In genomic region chr3:10389995-10390394, GRCh38 we compare ENCODE assay signal across 10 cellular contexts.
DNase-seq lines count a peak whose midpoint lies in the region; ATAC-seq and TF ChIP-seq lines count a peak whose summit lies in the region.
"Had no signal": no experiment of that assay in that cellular context is flagged by ENCODE, and none has a peak within 500 bp of the region (broad histone marks: within the 10 kb centered on the region; RNA-seq: fewer than 3 reads in every experiment).

No MANE protein-coding gene starts in this region.

- DNase-seq in endothelial cell (ENCODE audit: low spot score) (no peak), NK-92 (lab: John Stamatoyannopoulos, UW; ENCODE audit: unreplicated experiment) (no peak), NCI-H82 treated with DMSO at 0.1 percent for 48 hours (lab: John Stamatoyannopoulos, UW; ENCODE audit: unreplicated experiment) (no peak)
- DNase-seq in activated naive CD4-positive, alpha-beta T cell treated with anti-CD3 and anti-CD28 coated beads, Interleukin-2, amount 50 U/mL, for 72 hours (ENCODE audit: low spot score in 2 of 2), result no peak
- DNase-seq: foreskin fibroblast, NCI-H1930 had no signal

- TF ChIP-seq CTCF in endothelial cell (IDR thresholded peaks at IDR 0.05; ENCODE audit: unreplicated experiment), result no peak

- no peaks in the 10 kb centered on the region for H3K4me1 Mint-ChIP-seq in endothelial cell (ENCODE audit: unreplicated experiment)
- peaks cover under 1% of the 10 kb centered on the region for H3K4me1 Mint-ChIP-seq in activated T-helper 17 cell treated with anti-CD3 and anti-CD28 coated beads, Interleukin-2, amount 50 U/mL, for 72 hours

- peaks cover 13% of the 10 kb centered on the region for H3K27me3 Mint-ChIP-seq in endothelial cell (ENCODE audit: unreplicated experiment)
- no peaks in the 10 kb centered on the region for H3K27me3 Mint-ChIP-seq in activated T-helper 17 cell treated with anti-CD3 and anti-CD28 coated beads, Interleukin-2, amount 50 U/mL, for 72 hours

- H3K4me3 Mint-ChIP-seq in endothelial cell (ENCODE audit: unreplicated experiment), result peak overlapping the region; percentile 18
- no peak overlapping the region for H3K4me3 Mint-ChIP-seq in activated T-helper 17 cell treated with anti-CD3 and anti-CD28 coated beads, Interleukin-2, amount 50 U/mL, for 72 hours

- peaks cover 17% of the 10 kb centered on the region for H3K9me3 Mint-ChIP-seq in endothelial cell (ENCODE audit: unreplicated experiment)
- peaks cover 0 to 3% of the 10 kb centered on the region in 2 donors for H3K9me3 Mint-ChIP-seq in activated naive CD4-positive, alpha-beta T cell treated with anti-CD3 and anti-CD28 coated beads, Interleukin-2, amount 50 U/mL, for 72 hours
- H3K9me3 Mint-ChIP-seq in activated T-helper 17 cell treated with anti-CD3 and anti-CD28 coated beads, Interleukin-2, amount 50 U/mL, for 72 hours, result no peaks in the 10 kb centered on the region

- no peak overlapping the region for H3K27ac Mint-ChIP-seq in endothelial cell (ENCODE audit: unreplicated experiment)
- no peak overlapping the region for H3K27ac Mint-ChIP-seq in activated naive CD4-positive, alpha-beta T cell treated with anti-CD3 and anti-CD28 coated beads, Interleukin-2, amount 50 U/mL, for 72 hours
- no peak overlapping the region for H3K27ac Mint-ChIP-seq in activated T-helper 17 cell treated with anti-CD3 and anti-CD28 coated beads, Interleukin-2, amount 50 U/mL, for 72 hours

- peaks cover 29% of the 10 kb centered on the region for H3K36me3 Mint-ChIP-seq in endothelial cell (ENCODE audit: low read depth, unreplicated experiment)
- peaks cover 0 to 7% of the 10 kb centered on the region in 2 donors for H3K36me3 Mint-ChIP-seq in activated naive CD4-positive, alpha-beta T cell treated with anti-CD3 and anti-CD28 coated beads, Interleukin-2, amount 50 U/mL, for 72 hours
- no peaks in the 10 kb centered on the region for H3K36me3 Mint-ChIP-seq in activated T-helper 17 cell treated with anti-CD3 and anti-CD28 coated beads, Interleukin-2, amount 50 U/mL, for 72 hours (ENCODE audit: low read depth)

- ATAC-seq in GM18499 (IDR thresholded peaks at IDR 0.05; ENCODE audit: insufficient read depth, unreplicated experiment) (peak; percentile 65), GM21576 (IDR thresholded peaks at IDR 0.05; ENCODE audit: unreplicated experiment) (peak; percentile 79), HG03565 (IDR thresholded peaks at IDR 0.05; ENCODE audit: unreplicated experiment) (peak; percentile 83)
- no peak for ATAC-seq in activated naive CD4-positive, alpha-beta T cell treated with anti-CD3 and anti-CD28 coated beads, Interleukin-2, amount 50 U/mL, for 72 hours
- no peak for ATAC-seq in activated T-helper 17 cell treated with anti-CD3 and anti-CD28 coated beads, Interleukin-2, amount 50 U/mL, for 72 hours (replicated peaks)

Comparison
In these comparisons a context has a peak if more than half of its experiments do, and no peak if none do; other contexts are left out.
1. ATAC-seq: peak in GM18499 (single experiment), GM21576 (single experiment) and HG03565 (single experiment); none in activated naive CD4-positive, alpha-beta T cell treated with anti-CD3 and anti-CD28 coated beads, Interleukin-2, amount 50 U/mL, for 72 hours (0 of 2) and activated T-helper 17 cell treated with anti-CD3 and anti-CD28 coated beads, Interleukin-2, amount 50 U/mL, for 72 hours (single experiment).